In the genomic region with DNA sequence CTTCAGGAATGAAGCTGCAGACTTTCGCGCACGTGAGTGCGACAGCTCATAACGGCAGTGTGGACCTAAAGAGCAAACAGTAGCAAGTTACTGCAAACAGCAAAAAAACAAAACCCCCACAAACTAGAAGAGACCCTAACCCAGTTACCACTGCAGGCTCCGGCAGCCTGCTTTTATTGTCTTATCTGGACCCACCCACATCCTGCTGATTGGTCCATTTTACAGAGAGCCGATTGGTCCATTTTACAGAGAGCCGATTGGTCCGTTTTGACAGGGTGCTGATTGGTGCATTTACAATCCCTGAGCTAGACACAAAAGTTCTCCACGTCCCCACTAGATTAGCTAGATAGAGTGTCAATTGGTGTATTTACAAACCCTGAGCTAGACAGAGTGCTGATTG, we compare ENCODE assay signal across 1 cellular context. TPM values are rescaled to one million over a fixed set of nuclear protein-coding genes. Genes with fewer than 3 reads are reported as not detected.
"Had no signal": no experiment of that assay in that cellular context is flagged by ENCODE, and none has a peak within 500 bp of the region (broad histone marks: within the 10 kb centered on the region; RNA-seq: fewer than 3 reads in every experiment).

No MANE protein-coding gene starts in this region.

RNA-seq across cellular contexts. Expression of gene DEGS2, which starts 48.1 kb away (rescaled TPM):
- total RNA-seq: right atrium auricular region had no signal
